Comparison of ENCODE assay signal across 10 cellular contexts in the genomic region with DNA sequence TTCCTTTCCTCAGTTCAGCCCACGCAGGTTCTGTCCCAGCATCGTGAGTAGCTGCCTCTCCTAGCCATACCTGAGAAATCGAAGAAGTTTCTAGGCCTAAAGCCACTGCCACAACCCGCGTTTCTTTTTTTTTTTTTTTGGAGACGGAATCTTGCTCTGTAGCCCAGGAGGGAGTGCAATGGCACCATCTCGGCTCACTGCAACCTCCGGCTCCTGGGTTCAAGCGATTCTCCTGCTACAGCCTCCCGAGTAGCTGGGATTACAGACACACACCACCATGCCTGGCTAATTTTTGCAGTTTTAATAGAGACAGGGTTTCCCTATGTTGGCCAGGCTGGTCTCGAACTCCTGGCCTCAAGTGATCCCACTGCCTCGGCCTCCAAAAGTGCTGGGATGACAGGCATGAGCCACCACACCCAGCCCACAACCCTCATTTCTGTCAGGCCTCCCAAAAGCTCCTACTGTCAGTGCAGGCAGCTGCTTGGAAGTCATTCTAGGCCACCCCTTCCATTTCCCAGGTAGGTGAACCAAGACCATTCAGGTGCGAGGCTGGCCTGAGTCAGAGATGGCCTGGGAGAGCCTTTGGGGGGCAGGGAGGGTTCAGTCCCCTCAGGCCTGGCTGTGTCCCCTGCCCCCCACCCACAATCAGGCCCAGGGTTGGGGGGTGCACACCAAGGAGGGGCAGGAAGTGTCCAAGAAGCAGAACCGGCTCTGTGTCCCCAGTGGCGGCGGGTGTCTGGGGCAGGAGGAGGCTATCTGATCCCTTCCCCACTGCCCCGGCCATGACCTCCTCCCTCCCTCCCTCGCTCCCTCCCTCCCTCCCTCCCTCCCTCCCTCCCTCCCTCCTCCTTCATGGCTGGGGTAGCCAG. TPM values are rescaled to one million over a fixed set of nuclear protein-coding genes. Genes with fewer than 3 reads are reported as not detected.
A peak's percentile ranks its signal among the peaks of the same experiment; 100 is the strongest.
DNase-seq lines count a peak whose midpoint lies in the region; ATAC-seq and TF ChIP-seq lines count a peak whose summit lies in the region.
"Had no signal": no experiment of that assay in that cellular context is flagged by ENCODE, and none has a peak within 500 bp of the region (broad histone marks: within the 10 kb centered on the region; RNA-seq: fewer than 3 reads in every experiment).

No MANE protein-coding gene starts in this region.

- peaks cover 40 to 50% (median 45%) of the 10 kb centered on the region in 4 donors for H3K4me1 ChIP-seq in stomach

- peaks cover 0 to 2% (median 0%) of the 10 kb centered on the region in 3 donors for H3K27me3 ChIP-seq in stomach
- H3K27me3 ChIP-seq: adrenal gland had no signal

- POLR2A ChIA-PET in activated CD4-positive, alpha-beta T cell treated with anti-CD3 and anti-CD28 coated beads for 36 hours (lab: Charles Lee) = interaction anchor here (0.6 to 0.8 kb wide), 2 partner anchors 10 to 125 kb away, joined by 5 read pairs; no protein-coding TSS in a partner anchor
- POLR2A ChIA-PET in activated CD8-positive, alpha-beta T cell treated with anti-CD3 and anti-CD28 coated beads for 36 hours (lab: Charles Lee) = interaction anchor here (0.8 to 7.3 kb wide), 6 partner anchors 9 to 29 kb away, joined by 3 to 90 read pairs (median 8); no protein-coding TSS in a partner anchor

- H3K9me3 Mint-ChIP-seq in activated CD4-positive, alpha-beta T cell treated with anti-CD3 and anti-CD28 coated beads for 36 hours (ENCODE audit: low read depth) = no peaks in the 10 kb centered on the region
- no peaks in the 10 kb centered on the region for H3K9me3 Mint-ChIP-seq in activated CD8-positive, alpha-beta T cell treated with anti-CD3 and anti-CD28 coated beads for 36 hours

- no peak for TF ChIP-seq CTCF in activated CD8-positive, alpha-beta T cell treated with anti-CD3 and anti-CD28 coated beads for 36 hours (IDR thresholded peaks at IDR 0.05)
- no peak for TF ChIP-seq CTCF in stomach (IDR thresholded peaks at IDR 0.05)

- H3K36me3 ChIP-seq in stomach = no peaks in the 10 kb centered on the region
- H3K36me3 ChIP-seq: adrenal gland had no signal

- no peaks in the 10 kb centered on the region for H3K9me3 ChIP-seq in stomach
- H3K9me3 ChIP-seq: adrenal gland had no signal

- no peak for TF ChIP-seq POLR2A in stomach (IDR thresholded peaks at IDR 0.05)

- 54 to 69% (median 61%) methylated on average over 16 to 17 of the region's 18 CpGs for WGBS in stomach, 5 donors

- peak; percentile 46 for DNase-seq in activated CD4-positive, alpha-beta T cell treated with anti-CD3 and anti-CD28 coated beads for 36 hours
- no peak for DNase-seq in activated CD4-positive, alpha-beta T cell treated with anti-CD3 and anti-CD28 coated beads for 1 hour
- no peak for DNase-seq in activated CD8-positive, alpha-beta T cell treated with anti-CD3 and anti-CD28 coated beads for 36 hours
- peak; percentile 74 for DNase-seq in islet precursor cell
- no peak for DNase-seq in stomach
- DNase-seq in DMS53 (lab: John Stamatoyannopoulos, UW) = no peak
- no peak for DNase-seq in C1 segment of cervical spinal cord (lab: John Stamatoyannopoulos, UW)

- peaks cover 3% of the 10 kb centered on the region for H3K36me3 Mint-ChIP-seq in activated CD4-positive, alpha-beta T cell treated with anti-CD3 and anti-CD28 coated beads for 36 hours (ENCODE audit: low read depth)
- H3K36me3 Mint-ChIP-seq in activated CD8-positive, alpha-beta T cell treated with anti-CD3 and anti-CD28 coated beads for 36 hours (ENCODE audit: low read depth) = peaks cover 7% of the 10 kb centered on the region

- H3K4me3 ChIP-seq in stomach = peak overlapping the region in 3 of 4 donors; percentile 58 to 68 (median 66)

- peak overlapping the region; percentile 92 for H3K27ac Mint-ChIP-seq in activated CD4-positive, alpha-beta T cell treated with anti-CD3 and anti-CD28 coated beads for 36 hours
- peak overlapping the region; percentile 98 for H3K27ac Mint-ChIP-seq in activated CD8-positive, alpha-beta T cell treated with anti-CD3 and anti-CD28 coated beads for 36 hours

- ATAC-seq in activated CD4-positive, alpha-beta T cell treated with anti-CD3 and anti-CD28 coated beads for 36 hours = no peak
- no peak for ATAC-seq in activated CD8-positive, alpha-beta T cell treated with anti-CD3 and anti-CD28 coated beads for 36 hours
- ATAC-seq in HG02571 (IDR thresholded peaks at IDR 0.05; ENCODE audit: unreplicated experiment) = no peak

- intact Hi-C loops in activated CD4-positive, alpha-beta T cell treated with anti-CD3 and anti-CD28 coated beads for 36 hours (cut with DNase I, micrococcal nuclease) = loop anchor here in 1 of 2 experiments (1.0 to 5.0 kb wide), 7 partner anchors 37 to 1149 kb away; a partner anchor contains a TSS
- intact Hi-C loops in activated CD8-positive, alpha-beta T cell treated with anti-CD3 and anti-CD28 coated beads for 36 hours (cut with micrococcal nuclease) = no loop called here
- intact Hi-C loops in stomach (cut with DNase I; ENCODE audit: low total_unique reads) = no loop called here

- CTCF ChIA-PET in activated CD4-positive, alpha-beta T cell treated with anti-CD3 and anti-CD28 coated beads for 36 hours (lab: Charles Lee) = interaction anchor here (0.6 to 5.0 kb wide), 10 partner anchors 8 to 265 kb away, joined by 3 to 30 read pairs (median 4); no protein-coding TSS in a partner anchor
- CTCF ChIA-PET in activated CD8-positive, alpha-beta T cell treated with anti-CD3 and anti-CD28 coated beads for 36 hours (lab: Charles Lee) = interaction anchor here (1.0 to 7.6 kb wide), 3 partner anchors 10 to 74 kb away, joined by 3 to 88 read pairs (median 7); no protein-coding TSS in a partner anchor

- peaks cover 81% of the 10 kb centered on the region for H3K4me1 Mint-ChIP-seq in activated CD4-positive, alpha-beta T cell treated with anti-CD3 and anti-CD28 coated beads for 36 hours
- peaks cover 79% of the 10 kb centered on the region for H3K4me1 Mint-ChIP-seq in activated CD8-positive, alpha-beta T cell treated with anti-CD3 and anti-CD28 coated beads for 36 hours (ENCODE audit: low read depth)

- H3K4me3 Mint-ChIP-seq in activated CD4-positive, alpha-beta T cell treated with anti-CD3 and anti-CD28 coated beads for 36 hours = peak overlapping the region; percentile 84
- peak overlapping the region; percentile 89 for H3K4me3 Mint-ChIP-seq in activated CD8-positive, alpha-beta T cell treated with anti-CD3 and anti-CD28 coated beads for 36 hours

- H3K27ac ChIP-seq in stomach = peak overlapping the region; percentile 56 to 82 (median 75)
- H3K27ac ChIP-seq: RWPE1 had no signal

- TF ChIP-seq EP300 in stomach (IDR thresholded peaks at IDR 0.05) = no peak

- H3K27me3 Mint-ChIP-seq in activated CD4-positive, alpha-beta T cell treated with anti-CD3 and anti-CD28 coated beads for 36 hours = no peaks in the 10 kb centered on the region
- H3K27me3 Mint-ChIP-seq in activated CD8-positive, alpha-beta T cell treated with anti-CD3 and anti-CD28 coated beads for 36 hours = no peaks in the 10 kb centered on the region

RNA-seq across cellular contexts. Expression of a gene that starts 47.2 kb away (rescaled TPM):
- total RNA-seq in activated CD4-positive, alpha-beta T cell treated with anti-CD3 and anti-CD28 coated beads for 36 hours = 10 to 100 TPM; 17.3 to 22.0 TPM
- 10 to 100 TPM; 23.3 to 23.9 TPM for total RNA-seq in activated CD8-positive, alpha-beta T cell treated with anti-CD3 and anti-CD28 coated beads for 36 hours
- total RNA-seq in stomach = 10 to 100 TPM; 12.5 to 54.0 (median 29.0) TPM
- polyA plus RNA-seq in stomach = 1 to 10 TPM; 3.8 to 8.3 (median 7.6) TPM

Comparison
In these comparisons a context has a peak if more than half of its experiments do, and no peak if none do; other contexts are left out.
1. DNase-seq: peak in activated CD4-positive, alpha-beta T cell treated with anti-CD3 and anti-CD28 coated beads for 36 hours (single experiment) and islet precursor cell (single experiment); none in activated CD4-positive, alpha-beta T cell treated with anti-CD3 and anti-CD28 coated beads for 1 hour (single experiment), activated CD8-positive, alpha-beta T cell treated with anti-CD3 and anti-CD28 coated beads for 36 hours (single experiment), stomach (single experiment), DMS53 (single experiment) and C1 segment of cervical spinal cord (0 of 14).